ENCODE assay signal across 7 cellular contexts in the genomic region with DNA sequence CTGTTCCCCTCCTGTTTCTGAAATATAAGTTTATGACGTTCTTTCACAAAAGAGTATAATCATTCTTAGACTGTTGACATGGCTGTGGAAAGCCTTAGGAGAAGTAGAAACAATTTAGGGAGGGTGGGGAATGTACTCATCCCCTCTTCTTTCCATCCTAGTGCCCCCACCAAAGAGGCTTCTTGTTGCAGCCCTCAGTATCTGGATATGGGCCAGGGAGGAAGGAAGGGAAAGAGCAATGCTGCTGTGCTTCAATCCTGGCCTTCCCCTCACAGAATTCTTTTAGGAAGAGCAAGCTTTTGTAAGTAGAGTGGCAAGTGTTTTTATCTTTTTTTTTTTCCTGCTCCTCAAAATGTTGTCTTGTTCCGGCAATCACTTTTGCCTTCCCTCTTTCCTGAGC. TPM values are rescaled to one million over a fixed set of nuclear protein-coding genes. Genes with fewer than 3 reads are reported as not detected.
DNase-seq lines count a peak whose midpoint lies in the region; ATAC-seq and TF ChIP-seq lines count a peak whose summit lies in the region.

No MANE protein-coding gene starts in this region.

- H3K4me1 Mint-ChIP-seq in HFFc6 (ENCODE audit: low read depth) (peaks cover 72% of the 10 kb centered on the region), glutamatergic neuron (ENCODE audit: low read depth, unreplicated experiment) (peaks cover 51% of the 10 kb centered on the region)

- H3K27ac ChIP-seq in VCaP: peak overlapping the region; percentile 80; the same call in 1 of the 2 replicates
- peak overlapping the region in 4 of 21 experiments; percentile 75 to 82 (median 78) for H3K27ac ChIP-seq in skin epidermis

- ATAC-seq in HG02884 (IDR thresholded peaks at IDR 0.05; ENCODE audit: unreplicated experiment): no peak

- peaks cover 7% of the 10 kb centered on the region for H3K27me3 Mint-ChIP-seq in HFFc6 (ENCODE audit: insufficient read depth)
- H3K27me3 Mint-ChIP-seq in glutamatergic neuron (ENCODE audit: unreplicated experiment): peaks cover 6% of the 10 kb centered on the region

- no peaks in the 10 kb centered on the region for H3K9me3 Mint-ChIP-seq in HFFc6
- peaks cover 10% of the 10 kb centered on the region for H3K9me3 Mint-ChIP-seq in glutamatergic neuron (ENCODE audit: unreplicated experiment)

- H3K4me3 Mint-ChIP-seq in HFFc6 (peak overlapping the region; percentile 85), glutamatergic neuron (ENCODE audit: unreplicated experiment) (peak overlapping the region; percentile 76)

- peak overlapping the region in 5 of 7 experiments; percentile 61 to 76 (median 72) for H3K4me3 ChIP-seq in skin epidermis

- DNase-seq in HFFc6: no peak
- no peak for DNase-seq in glutamatergic neuron
- no peak for DNase-seq in SIG-M5 (lab: John Stamatoyannopoulos, UW)
- no peak for DNase-seq in hypothalamus (lab: John Stamatoyannopoulos, UW)

- TF ChIP-seq CTCF in HFFc6 (IDR thresholded peaks at IDR 0.05) (no peak), VCaP (conservative IDR thresholded peaks at IDR 0.05) (no peak), glutamatergic neuron (IDR thresholded peaks at IDR 0.05; ENCODE audit: partially characterized antibody, unreplicated experiment) (no peak)

- peak overlapping the region; percentile 55 for H3K27ac Mint-ChIP-seq in HFFc6
- no peak overlapping the region for H3K27ac Mint-ChIP-seq in glutamatergic neuron (ENCODE audit: unreplicated experiment)

- H3K36me3 Mint-ChIP-seq in HFFc6 (ENCODE audit: low read depth): peaks cover 11% of the 10 kb centered on the region; the same call in 1 of the 2 replicates
- no peaks in the 10 kb centered on the region for H3K36me3 Mint-ChIP-seq in glutamatergic neuron (ENCODE audit: unreplicated experiment)

RNA-seq across cellular contexts. Expression of gene INAFM2, which starts 1.7 kb away (rescaled TPM):
- total RNA-seq in HFFc6 (2021; fragmentation: NEBNext Ultra II Directional; extraction: Animal tissue kit (Norgen Biotek cat#: 25700)): 10 to 100 TPM; 19.6 to 32.8 (median 23.4) TPM
- 15.9 TPM for total RNA-seq in glutamatergic neuron (ENCODE audit: unreplicated experiment)

RNA-seq across cellular contexts. Expression of gene CCDC9B, which starts 15.6 kb away (rescaled TPM):
- total RNA-seq in HFFc6 (2021; fragmentation: NEBNext Ultra II Directional; extraction: Animal tissue kit (Norgen Biotek cat#: 25700)): 10 to 100 TPM; 54.3 to 92.3 (median 57.9) TPM
- total RNA-seq in glutamatergic neuron (ENCODE audit: unreplicated experiment): 0.49 TPM

RNA-seq across cellular contexts. Expression of gene PLCB2, which starts 17.5 kb away (rescaled TPM):
- 1 to 10 TPM in 1 of 6 experiments, under 1 TPM in 5; 0.12 to 1.0 (median 0.48) TPM for total RNA-seq in HFFc6 (2021; fragmentation: NEBNext Ultra II Directional; extraction: Animal tissue kit (Norgen Biotek cat#: 25700))
- total RNA-seq in glutamatergic neuron (ENCODE audit: unreplicated experiment): 2.6 TPM

RNA-seq across cellular contexts. Expression of gene PHGR1, which starts 25.6 kb away (rescaled TPM):
- not detected for total RNA-seq in HFFc6 (2021; fragmentation: NEBNext Ultra II Directional; extraction: Animal tissue kit (Norgen Biotek cat#: 25700))
- total RNA-seq in glutamatergic neuron (ENCODE audit: unreplicated experiment): not detected

RNA-seq across cellular contexts. Expression of gene DISP2, which starts 32.8 kb away (rescaled TPM):
- total RNA-seq in HFFc6 (2021; fragmentation: NEBNext Ultra II Directional; extraction: Animal tissue kit (Norgen Biotek cat#: 25700)): under 1 TPM; 0.03 to 0.26 (median 0.21) TPM
- 44.3 TPM for total RNA-seq in glutamatergic neuron (ENCODE audit: unreplicated experiment)

Comparison
In these comparisons a context has a peak if more than half of its experiments do, and no peak if none do; other contexts are left out.
1. RNA of gene CCDC9B, which starts 15.6 kb away (total RNA-seq): 54.3 to 92.3 TPM in HFFc6; 0.49 TPM in glutamatergic neuron (single experiment); every median in the first group is over 10 times any median in the second.